Comparison of ENCODE assay signal across 23 cellular contexts in genomic region chr16:86990451-86990850, GRCh38.
A peak's percentile ranks its signal among the peaks of the same experiment; 100 is the strongest.
DNase-seq lines count a peak whose midpoint lies in the region; ATAC-seq, FAIRE-seq and TF ChIP-seq lines count a peak whose summit lies in the region.
"Had no signal": no experiment of that assay in that cellular context is flagged by ENCODE, and none has a peak within 500 bp of the region (broad histone marks: within the 10 kb centered on the region; RNA-seq: fewer than 3 reads in every experiment).

No MANE protein-coding gene starts in this region.

- no peak for TF ChIP-seq CTCF in activated CD8-positive, alpha-beta T cell treated with anti-CD3 and anti-CD28 coated beads for 36 hours (IDR thresholded peaks at IDR 0.05)
- TF ChIP-seq CTCF in endothelial cell of umbilical vein (IDR thresholded peaks at IDR 0.05; ENCODE audit: extremely low read depth in 1 of 2, insufficient read depth in 1 of 2, low read depth in 1 of 2, low read length in 2 of 2) (no peak), Peyer's patch (IDR thresholded peaks at IDR 0.05) (no peak)

- BruUV-seq in endothelial cell of umbilical vein (replicated peaks; lab: Mats Ljungman, UMichigan): no TSS peak

- POLR2A ChIA-PET in activated CD8-positive, alpha-beta T cell treated with anti-CD3 and anti-CD28 coated beads for 36 hours (lab: Charles Lee): no interaction called here
- POLR2A ChIA-PET in activated CD8-positive, alpha-beta T cell treated with anti-CD3 and anti-CD28 coated beads, Interleukin-2, amount 10 ng/mL, durations not matched to agents 7 days and 5 days (lab: Charles Lee): no interaction called here
- POLR2A ChIA-PET in endothelial cell of umbilical vein (lab: Charles Lee): no interaction called here

- H3K36me3 ChIP-seq in endothelial cell of umbilical vein (ENCODE audit: control insufficient read depth in 2 of 2, extremely low read depth in 1 of 2, insufficient read depth in 2 of 2, low read length in 2 of 2) (no peaks in the 10 kb centered on the region), Peyer's patch (no peaks in the 10 kb centered on the region)

- peak; percentile 16 for DNase-seq in activated CD8-positive, alpha-beta T cell treated with anti-CD3 and anti-CD28 coated beads for 36 hours
- DNase-seq in activated CD8-positive, alpha-beta T cell treated with anti-CD3 and anti-CD28 coated beads, Interleukin-2, amount 10 ng/mL, durations not matched to agents 7 days and 5 days: no peak
- DNase-seq in NAMALWA (ENCODE audit: low spot score) (peak; percentile 53), endothelial cell of umbilical vein (ENCODE audit: low read depth, low spot score) (peak; percentile 42), posterior vena cava (ENCODE audit: low spot score) (peak; percentile 56), Kasumi-1 (lab: John Stamatoyannopoulos, UW) (no peak), Peyer's patch (no peak), germinal center (ENCODE audit: low spot score) (no peak)
- DNase-seq: activated B cell treated with CpG ODN at 0.5 μM for 24 hours; activated CD4-positive, alpha-beta memory T cell treated with anti-CD3 and anti-CD28 coated beads, Interleukin-2, amount 10 ng/mL, durations not matched to agents 7 days and 5 days; activated effector memory CD4-positive, alpha-beta T cell treated with Interleukin-2 at 50 U/mL for 16 hours; activated T-cell treated with anti-CD3 and anti-CD28 coated beads for 4 hours; COR-L47; DMS79 treated with DMSO at 0.1 percent for 48 hours; left ventricle myocardium superior; NCI-H1092 treated with DMSO at 0.1 percent for 48 hours; NCI-H1930; NCI-H774; Right ventricle myocardium superior; SW 1271 had no signal

- H3K27ac ChIP-seq in endothelial cell of umbilical vein (ENCODE audit: insufficient read depth, low read depth, low read length) (no peak overlapping the region), Peyer's patch (no peak overlapping the region)

- H3K27me3 Mint-ChIP-seq in activated CD8-positive, alpha-beta T cell treated with anti-CD3 and anti-CD28 coated beads for 36 hours: peaks cover 7% of the 10 kb centered on the region
- H3K27me3 Mint-ChIP-seq in activated CD8-positive, alpha-beta T cell treated with anti-CD3 and anti-CD28 coated beads, Interleukin-2, amount 10 ng/mL, durations not matched to agents 7 days and 5 days (ENCODE audit: low read depth): no peaks in the 10 kb centered on the region

- no peak overlapping the region for H3K4me3 Mint-ChIP-seq in activated CD8-positive, alpha-beta T cell treated with anti-CD3 and anti-CD28 coated beads for 36 hours
- no peak overlapping the region for H3K4me3 Mint-ChIP-seq in activated CD8-positive, alpha-beta T cell treated with anti-CD3 and anti-CD28 coated beads, Interleukin-2, amount 10 ng/mL, durations not matched to agents 7 days and 5 days
- H3K4me3 Mint-ChIP-seq: activated B cell treated with CpG ODN at 0.5 μM for 24 hours; activated CD4-positive, alpha-beta memory T cell treated with anti-CD3 and anti-CD28 coated beads, Interleukin-2, amount 10 ng/mL, durations not matched to agents 7 days and 5 days; mesothelial cell of epicardium; nephron had no signal

- dilution Hi-C loops in endothelial cell of umbilical vein (cut with MboI; ENCODE audit: extremely low pct_ligation_motif_present, low sequenced_read_pairs): no loop called here

- no peaks in the 10 kb centered on the region for H3K9me1 ChIP-seq in endothelial cell of umbilical vein (replicated peaks; ENCODE audit: control insufficient read depth, extremely low read depth, insufficient read depth, low read length)

- H3K4me3 ChIP-seq in endothelial cell of umbilical vein (replicated peaks in 1 of 3; ENCODE audit: insufficient read depth in 1 of 3, low read depth in 1 of 3, low read length in 3 of 3) (no peak overlapping the region), Peyer's patch (no peak overlapping the region)

- no peak overlapping the region for H3K4me2 ChIP-seq in endothelial cell of umbilical vein (ENCODE audit: insufficient read depth, low read length)

- CTCF ChIA-PET in activated CD8-positive, alpha-beta T cell treated with anti-CD3 and anti-CD28 coated beads for 36 hours (lab: Charles Lee): no interaction called here
- CTCF ChIA-PET in activated CD8-positive, alpha-beta T cell treated with anti-CD3 and anti-CD28 coated beads, Interleukin-2, amount 10 ng/mL, durations not matched to agents 7 days and 5 days (lab: Charles Lee): no interaction called here
- CTCF ChIA-PET in endothelial cell of umbilical vein (lab: Charles Lee): interaction anchor here (0.6 to 1.2 kb wide), 4 partner anchors 10 to 117 kb away, joined by 3 to 4 read pairs (median 3); no protein-coding TSS in a partner anchor

- H3K4me1 ChIP-seq in endothelial cell of umbilical vein (ENCODE audit: control insufficient read depth, extremely low read depth, insufficient read depth, low read length): peaks cover 10% of the 10 kb centered on the region
- no peaks in the 10 kb centered on the region for H3K4me1 ChIP-seq in Peyer's patch

- H3K27me3 ChIP-seq in endothelial cell of umbilical vein (ENCODE audit: control insufficient read depth in 2 of 2, insufficient read depth in 2 of 2, low read length in 2 of 2) (peaks cover 0 to 11% of the 10 kb centered on the region in 2 experiments), Peyer's patch (no peaks in the 10 kb centered on the region)

- no peak overlapping the region for H2AFZ ChIP-seq in endothelial cell of umbilical vein (ENCODE audit: low read depth, low read length)

- H3K9me3 ChIP-seq in endothelial cell of umbilical vein (replicated peaks; ENCODE audit: control insufficient read depth, insufficient read depth, low read length): no peaks in the 10 kb centered on the region
- H3K9me3 ChIP-seq in Peyer's patch: no peaks in the 10 kb centered on the region

- ATAC-seq in activated CD8-positive, alpha-beta T cell treated with anti-CD3 and anti-CD28 coated beads for 36 hours: no peak
- ATAC-seq in activated CD8-positive, alpha-beta T cell treated with anti-CD3 and anti-CD28 coated beads, Interleukin-2, amount 10 ng/mL, durations not matched to agents 7 days and 5 days: no peak
- ATAC-seq: left ventricle myocardium superior had no signal

- H3K27ac Mint-ChIP-seq in activated CD8-positive, alpha-beta T cell treated with anti-CD3 and anti-CD28 coated beads for 36 hours: no peak overlapping the region
- H3K27ac Mint-ChIP-seq in activated CD8-positive, alpha-beta T cell treated with anti-CD3 and anti-CD28 coated beads, Interleukin-2, amount 10 ng/mL, durations not matched to agents 7 days and 5 days: no peak overlapping the region
- H3K27ac Mint-ChIP-seq: activated B cell treated with CpG ODN at 0.5 μM for 24 hours; activated CD4-positive, alpha-beta memory T cell treated with anti-CD3 and anti-CD28 coated beads, Interleukin-2, amount 10 ng/mL, durations not matched to agents 7 days and 5 days; mesothelial cell of epicardium had no signal

- FAIRE-seq in endothelial cell of umbilical vein (lab: Jason Lieb, UNC): peak; percentile 70
- FAIRE-seq: A204.1 had no signal

- no peaks in the 10 kb centered on the region for H3K79me2 ChIP-seq in endothelial cell of umbilical vein (ENCODE audit: control insufficient read depth, insufficient read depth, low read length)

- intact Hi-C loops in activated CD8-positive, alpha-beta T cell treated with anti-CD3 and anti-CD28 coated beads for 36 hours (cut with micrococcal nuclease): no loop called here
- intact Hi-C loops in endothelial cell of umbilical vein (cut with micrococcal nuclease): no loop called here
- intact Hi-C loops in posterior vena cava (cut with DNase I): no loop called here

- no peaks in the 10 kb centered on the region for H4K20me1 ChIP-seq in endothelial cell of umbilical vein (replicated peaks; ENCODE audit: control insufficient read depth, extremely low read depth, insufficient read depth, low read length)

- H3K36me3 Mint-ChIP-seq in activated CD8-positive, alpha-beta T cell treated with anti-CD3 and anti-CD28 coated beads for 36 hours (ENCODE audit: low read depth): no peaks in the 10 kb centered on the region
- H3K36me3 Mint-ChIP-seq in activated CD8-positive, alpha-beta T cell treated with anti-CD3 and anti-CD28 coated beads, Interleukin-2, amount 10 ng/mL, durations not matched to agents 7 days and 5 days (ENCODE audit: low read depth): no peaks in the 10 kb centered on the region
- H3K36me3 Mint-ChIP-seq: mesothelial cell of epicardium had no signal

- no peak overlapping the region for H3K9ac ChIP-seq in endothelial cell of umbilical vein (replicated peaks; ENCODE audit: extremely low read depth, insufficient read depth, low read length)

- H3K4me1 Mint-ChIP-seq in activated CD8-positive, alpha-beta T cell treated with anti-CD3 and anti-CD28 coated beads for 36 hours (ENCODE audit: low read depth): peaks cover 6% of the 10 kb centered on the region
- H3K4me1 Mint-ChIP-seq in activated CD8-positive, alpha-beta T cell treated with anti-CD3 and anti-CD28 coated beads, Interleukin-2, amount 10 ng/mL, durations not matched to agents 7 days and 5 days (ENCODE audit: low read depth): peaks cover 4% of the 10 kb centered on the region
- H3K4me1 Mint-ChIP-seq: activated B cell treated with CpG ODN at 0.5 μM for 24 hours had no signal

- no peaks in the 10 kb centered on the region for H3K9me3 Mint-ChIP-seq in activated CD8-positive, alpha-beta T cell treated with anti-CD3 and anti-CD28 coated beads for 36 hours
- no peaks in the 10 kb centered on the region for H3K9me3 Mint-ChIP-seq in activated CD8-positive, alpha-beta T cell treated with anti-CD3 and anti-CD28 coated beads, Interleukin-2, amount 10 ng/mL, durations not matched to agents 7 days and 5 days (ENCODE audit: insufficient read depth)
- H3K9me3 Mint-ChIP-seq: activated B cell treated with CpG ODN at 0.5 μM for 24 hours; activated CD4-positive, alpha-beta memory T cell treated with anti-CD3 and anti-CD28 coated beads, Interleukin-2, amount 10 ng/mL, durations not matched to agents 7 days and 5 days; nephron had no signal

- no peak for TF ChIP-seq POLR2A in endothelial cell of umbilical vein (IDR thresholded peaks at IDR 0.05; ENCODE audit: low read depth, low read length)
- no peak for TF ChIP-seq POLR2A in Peyer's patch (IDR thresholded peaks at IDR 0.05)

TF ChIP-seq in endothelial cell of umbilical vein, 7 proteins besides CTCF, POLR2A, EP300 and RAD21:
- TF ChIP-seq JUN (IDR thresholded peaks at IDR 0.05; ENCODE audit: borderline replicate concordance, insufficient read depth, insufficient read length, low read depth) (no peak), GATA2 (IDR thresholded peaks at IDR 0.05; ENCODE audit: insufficient read depth, insufficient read length, low read depth, low read length) (no peak), EZH2 (IDR thresholded peaks at IDR 0.05; ENCODE audit: borderline replicate concordance, low read depth, low read length, severe bottlenecking) (no peak), FOS (IDR thresholded peaks at IDR 0.05; ENCODE audit: borderline replicate concordance, insufficient read depth, low read length) (no peak), MAX (IDR thresholded peaks at IDR 0.05; ENCODE audit: insufficient read depth, insufficient read length) (no peak), POLR2AphosphoS5 (IDR thresholded peaks at IDR 0.05; ENCODE audit: insufficient read depth, low read depth, low read length) (no peak), MYC (IDR thresholded peaks at IDR 0.05; ENCODE audit: low read depth, low read length) (no peak)
TF ChIP-seq in endothelial cell of umbilical vein: peak in this region for 0.

Comparison
In these comparisons a context has a peak if more than half of its experiments do, and no peak if none do; other contexts are left out.
1. DNase-seq: peak in activated CD8-positive, alpha-beta T cell treated with anti-CD3 and anti-CD28 coated beads for 36 hours (single experiment), NAMALWA (single experiment), endothelial cell of umbilical vein (single experiment) and posterior vena cava (single experiment); none in activated CD8-positive, alpha-beta T cell treated with anti-CD3 and anti-CD28 coated beads, Interleukin-2, amount 10 ng/mL, durations not matched to agents 7 days and 5 days (single experiment), Kasumi-1 (0 of 2), Peyer's patch (0 of 3) and germinal center (single experiment).